Comparison of ENCODE assay signal across 8 cellular contexts in genomic region chr6:125789576-125790402, GRCh38. TPM values are rescaled to one million over a fixed set of nuclear protein-coding genes. Genes with fewer than 3 reads are reported as not detected.
DNase-seq lines count a peak whose midpoint lies in the region; ATAC-seq and TF ChIP-seq lines count a peak whose summit lies in the region.

No MANE protein-coding gene starts in this region.

- H3K36me3 Mint-ChIP-seq in CD14-positive monocyte = no peaks in the 10 kb centered on the region
- H3K36me3 Mint-ChIP-seq in activated T-cell treated with anti-CD3 and anti-CD28 coated beads, Interleukin-2, amount 50 U/mL, for 4 hours (ENCODE audit: insufficient read depth) = peaks cover 15% of the 10 kb centered on the region
- peaks cover 0 to 8% (median 4%) of the 10 kb centered on the region in 3 donors for H3K36me3 Mint-ChIP-seq in naive thymus-derived CD8-positive, alpha-beta T cell

- peak overlapping the region; percentile 90 for H2AFZ ChIP-seq in fibroblast of lung (ENCODE audit: low read length)

- ATAC-seq in GM19397 (IDR thresholded peaks at IDR 0.05; ENCODE audit: unreplicated experiment) (peak; percentile 8), HG03571 (IDR thresholded peaks at IDR 0.05; ENCODE audit: unreplicated experiment) (peak; percentile 14), upper lobe of right lung (peak; percentile 38)
- ATAC-seq in activated T-cell treated with anti-CD3 and anti-CD28 coated beads, Interleukin-2, amount 50 U/mL, for 4 hours = peak; percentile 6 to 9
- peak; percentile 16 to 45 for ATAC-seq in naive thymus-derived CD8-positive, alpha-beta T cell

- H3K4me1 Mint-ChIP-seq in CD14-positive monocyte = peaks cover 44% of the 10 kb centered on the region
- H3K4me1 Mint-ChIP-seq in activated T-cell treated with anti-CD3 and anti-CD28 coated beads, Interleukin-2, amount 50 U/mL, for 4 hours (ENCODE audit: low read depth) = peaks cover 50% of the 10 kb centered on the region
- peaks cover 15 to 52% (median 37%) of the 10 kb centered on the region in 4 donors for H3K4me1 Mint-ChIP-seq in naive thymus-derived CD8-positive, alpha-beta T cell

- H3K4me3 Mint-ChIP-seq in CD14-positive monocyte = peak overlapping the region; percentile 84 to 93
- H3K4me3 Mint-ChIP-seq in activated T-cell treated with anti-CD3 and anti-CD28 coated beads, Interleukin-2, amount 50 U/mL, for 4 hours = peak overlapping the region; percentile 87
- peak overlapping the region; percentile 87 to 95 (median 92) for H3K4me3 Mint-ChIP-seq in naive thymus-derived CD8-positive, alpha-beta T cell

- no peaks in the 10 kb centered on the region for H3K27me3 ChIP-seq in fibroblast of lung (ENCODE audit: control insufficient read depth, insufficient read depth, low read length)
- H3K27me3 ChIP-seq in upper lobe of right lung = no peaks in the 10 kb centered on the region

- H3K9ac ChIP-seq in fibroblast of lung (ENCODE audit: insufficient read depth, low read length) = peak overlapping the region; percentile 86

- peak overlapping the region; percentile 82 to 95 (median 92) for H3K27ac Mint-ChIP-seq in CD14-positive monocyte
- H3K27ac Mint-ChIP-seq in naive thymus-derived CD8-positive, alpha-beta T cell = peak overlapping the region; percentile 96 to 99 (median 98)

- POLR2A ChIA-PET in naive thymus-derived CD8-positive, alpha-beta T cell (lab: Charles Lee) = interaction anchor here (0.6 to 4.4 kb wide), 26 partner anchors 8 to 1552 kb away, joined by 3 to 271 read pairs (median 5); partner anchors contain the start of genes HDDC2, HINT3, RNF146 and TRMT11

- no peaks in the 10 kb centered on the region for H3K27me3 Mint-ChIP-seq in CD14-positive monocyte (ENCODE audit: low read depth in 3 of 3)
- H3K27me3 Mint-ChIP-seq in activated T-cell treated with anti-CD3 and anti-CD28 coated beads, Interleukin-2, amount 50 U/mL, for 4 hours (ENCODE audit: low read depth) = no peaks in the 10 kb centered on the region
- H3K27me3 Mint-ChIP-seq in naive thymus-derived CD8-positive, alpha-beta T cell = no peaks in the 10 kb centered on the region

- H4K20me1 ChIP-seq in fibroblast of lung (ENCODE audit: control insufficient read depth, extremely low read depth, insufficient read depth, low read length) = no peaks in the 10 kb centered on the region

- no peaks in the 10 kb centered on the region for H3K9me3 ChIP-seq in fibroblast of lung (ENCODE audit: control insufficient read depth, insufficient read depth, low read depth, low read length)
- H3K9me3 ChIP-seq in upper lobe of right lung = no peaks in the 10 kb centered on the region

- H3K9me3 Mint-ChIP-seq in CD14-positive monocyte = no peaks in the 10 kb centered on the region
- H3K9me3 Mint-ChIP-seq in activated T-cell treated with anti-CD3 and anti-CD28 coated beads, Interleukin-2, amount 50 U/mL, for 4 hours = no peaks in the 10 kb centered on the region
- H3K9me3 Mint-ChIP-seq in naive thymus-derived CD8-positive, alpha-beta T cell = no peaks in the 10 kb centered on the region

- peak overlapping the region; percentile 85 for H3K27ac ChIP-seq in fibroblast of lung (ENCODE audit: insufficient read depth, low read length)
- H3K27ac ChIP-seq in upper lobe of right lung = peak overlapping the region; percentile 96

- peaks cover 11% of the 10 kb centered on the region for H3K79me2 ChIP-seq in fibroblast of lung (ENCODE audit: control insufficient read depth, insufficient read depth, low read length)

- H3K4me1 ChIP-seq in fibroblast of lung (ENCODE audit: control insufficient read depth, extremely low read depth, insufficient read depth, low read length) (peaks cover 20% of the 10 kb centered on the region), upper lobe of right lung (peaks cover 44% of the 10 kb centered on the region)

- H3K4me2 ChIP-seq in fibroblast of lung (ENCODE audit: extremely low read depth, insufficient read depth, low read length) = peak overlapping the region; percentile 89

- intact Hi-C loops in CD14-positive monocyte (cut with micrococcal nuclease) (loop anchor here (10.0 kb wide), 3 partner anchors 45 to 165 kb away; partner anchors contain the start of gene HINT3 (in 1 of the 2)), upper lobe of right lung (cut with DNase I) (loop anchor here (10.0 kb wide), 1 partner anchor 165 kb away; the partner anchor contains the start of gene HINT3)

- no peaks in the 10 kb centered on the region for H3K36me3 ChIP-seq in fibroblast of lung (ENCODE audit: control insufficient read depth, insufficient read depth, low read length)
- no peaks in the 10 kb centered on the region for H3K36me3 ChIP-seq in upper lobe of right lung

- TF ChIP-seq CTCF in CD14-positive monocyte (IDR thresholded peaks at IDR 0.05) (no peak), fibroblast of lung (conservative IDR thresholded peaks at IDR 0.05 in 1 of 2, IDR thresholded peaks at IDR 0.05 in 1 of 2; ENCODE audit: low read depth in 1 of 2, low read length in 2 of 2) (no peak), upper lobe of right lung (IDR thresholded peaks at IDR 0.05) (no peak)

- H3K4me3 ChIP-seq in fibroblast of lung (replicated peaks in 1 of 4; ENCODE audit: control extremely low read depth in 1 of 4, insufficient read depth in 1 of 4, low read depth in 3 of 4, low read length in 4 of 4) = peak overlapping the region; percentile 36 to 84 (median 74)
- peak overlapping the region; percentile 92 for H3K4me3 ChIP-seq in upper lobe of right lung

- peak; percentile 47 for DNase-seq in CD14-positive monocyte (ENCODE audit: low spot score)
- peak; percentile 81 for DNase-seq in NCI-H82 (lab: John Stamatoyannopoulos, UW)
- DNase-seq in activated T-cell treated with anti-CD3 and anti-CD28 coated beads, Interleukin-2, amount 50 U/mL, for 4 hours = no peak
- DNase-seq in fibroblast of lung (ENCODE audit: low read depth in 2 of 2) = peak; percentile 50 to 66
- peak; percentile 23 to 70 (median 48) for DNase-seq in naive thymus-derived CD8-positive, alpha-beta T cell
- DNase-seq in upper lobe of right lung = peak; percentile 74

RNA-seq across cellular contexts. Expression of gene NCOA7, which starts 1.0 kb away (rescaled TPM):
- polyA plus RNA-seq in CD14-positive monocyte (10 to 100 TPM in 1 of 2 donors, 1 to 10 TPM in 1; 8.3 to 21.9 TPM), fibroblast of lung (12.8 and 13.7 TPM in 2 replicates)
- 10 to 100 TPM; 47.8 to 58.8 (median 57.8) TPM for total RNA-seq in activated T-cell treated with anti-CD3 and anti-CD28 coated beads, Interleukin-2, amount 50 U/mL, for 4 hours
- total RNA-seq in fibroblast of lung (38.5 and 49.9 TPM in 2 replicates), upper lobe of right lung (80.8 TPM)
- 12.6 and 14.7 TPM in 2 replicates for polyA plus RNA-seq in fibroblast of lung (2012)
- polyA minus RNA-seq in fibroblast of lung (ENCODE audit: low replicate concordance) = 1.3 and 6.9 TPM in 2 replicates
- 10 to 100 TPM; 44.4 to 48.0 TPM for total RNA-seq in naive thymus-derived CD8-positive, alpha-beta T cell
- polyA plus RNA-seq in naive thymus-derived CD8-positive, alpha-beta T cell = 10 to 100 TPM in 2 of 3 donors, 1 to 10 TPM in 1; 9.4 to 16.5 (median 13.5) TPM

RNA-seq across cellular contexts. Expression of gene HEY2, which starts 40.4 kb away (rescaled TPM):
- polyA plus RNA-seq in CD14-positive monocyte (not detected), fibroblast of lung (not detected in 2 replicates)
- total RNA-seq in activated T-cell treated with anti-CD3 and anti-CD28 coated beads, Interleukin-2, amount 50 U/mL, for 4 hours = under 1 TPM in 1 of 3 donors, not detected in 2; 0.10 TPM
- total RNA-seq in fibroblast of lung (not detected in 2 replicates), upper lobe of right lung (2.2 TPM)
- not detected in 2 replicates for polyA plus RNA-seq in fibroblast of lung (2012)
- polyA minus RNA-seq in fibroblast of lung (ENCODE audit: low replicate concordance) = not detected in 2 replicates
- total RNA-seq in naive thymus-derived CD8-positive, alpha-beta T cell = under 1 TPM; 0.33 to 0.60 TPM
- polyA plus RNA-seq in naive thymus-derived CD8-positive, alpha-beta T cell = under 1 TPM; 0.18 to 0.32 (median 0.27) TPM
